ENCODE assay signal across 1 cellular context in genomic region chrX:281166-281999, GRCh38.
TF ChIP-seq lines count a peak whose summit lies in the region.

Gene PLCXD1, plus strand, starts transcription at chrX:281381. Its CDS starts 2,807 bp downstream, at chrX:284188.

TF ChIP-seq in H1, 55 proteins besides CTCF, POLR2A, EP300 and RAD21 (continued from another document):
- peak; percentile 41 for TF ChIP-seq SAP30 (IDR thresholded peaks at IDR 0.05; ENCODE audit: insufficient read depth, insufficient replicate concordance, low read length)
- TF ChIP-seq RXRA (IDR thresholded peaks at IDR 0.05; ENCODE audit: insufficient read depth, low read depth, low read length), result no peak
- peak; percentile 78; the same call in 1 of the 2 replicates for TF ChIP-seq TCF12 (IDR thresholded peaks at IDR 0.05; ENCODE audit: low read depth, low read length)
- TF ChIP-seq YY1 (IDR thresholded peaks at IDR 0.05; ENCODE audit: low read depth, low read length), result no peak
- peak; percentile 47 to 60; a peak in 2 of 4 replicates for TF ChIP-seq SIN3A (conservative IDR thresholded peaks at IDR 0.05 in 1 of 2, IDR thresholded peaks at IDR 0.05 in 1 of 2; ENCODE audit: low read depth in 1 of 2, low read length in 2 of 2)
- TF ChIP-seq KDM5A (IDR thresholded peaks at IDR 0.05; ENCODE audit: low read length), result no peak
- no peak for TF ChIP-seq MAX (IDR thresholded peaks at IDR 0.05)
- no peak for TF ChIP-seq CTBP2 (IDR thresholded peaks at IDR 0.05; ENCODE audit: borderline replicate concordance, insufficient read depth, insufficient read length, low read length)
- TF ChIP-seq TEAD4 (IDR thresholded peaks at IDR 0.05; ENCODE audit: low read depth, low read length), result no peak
- peak; percentile 37; the same call in 1 of the 2 replicates for TF ChIP-seq TAF1 (IDR thresholded peaks at IDR 0.05; ENCODE audit: low read depth, low read length)
- no peak for TF ChIP-seq CHD1 (IDR thresholded peaks at IDR 0.05; ENCODE audit: low read depth, low read length)
- TF ChIP-seq TAF7 (optimal IDR thresholded peaks at IDR 0.05; ENCODE audit: borderline replicate concordance, low read depth, low read length), result peak; percentile 66
